Comparison of ENCODE assay signal across 1 cellular context in the genomic region with DNA sequence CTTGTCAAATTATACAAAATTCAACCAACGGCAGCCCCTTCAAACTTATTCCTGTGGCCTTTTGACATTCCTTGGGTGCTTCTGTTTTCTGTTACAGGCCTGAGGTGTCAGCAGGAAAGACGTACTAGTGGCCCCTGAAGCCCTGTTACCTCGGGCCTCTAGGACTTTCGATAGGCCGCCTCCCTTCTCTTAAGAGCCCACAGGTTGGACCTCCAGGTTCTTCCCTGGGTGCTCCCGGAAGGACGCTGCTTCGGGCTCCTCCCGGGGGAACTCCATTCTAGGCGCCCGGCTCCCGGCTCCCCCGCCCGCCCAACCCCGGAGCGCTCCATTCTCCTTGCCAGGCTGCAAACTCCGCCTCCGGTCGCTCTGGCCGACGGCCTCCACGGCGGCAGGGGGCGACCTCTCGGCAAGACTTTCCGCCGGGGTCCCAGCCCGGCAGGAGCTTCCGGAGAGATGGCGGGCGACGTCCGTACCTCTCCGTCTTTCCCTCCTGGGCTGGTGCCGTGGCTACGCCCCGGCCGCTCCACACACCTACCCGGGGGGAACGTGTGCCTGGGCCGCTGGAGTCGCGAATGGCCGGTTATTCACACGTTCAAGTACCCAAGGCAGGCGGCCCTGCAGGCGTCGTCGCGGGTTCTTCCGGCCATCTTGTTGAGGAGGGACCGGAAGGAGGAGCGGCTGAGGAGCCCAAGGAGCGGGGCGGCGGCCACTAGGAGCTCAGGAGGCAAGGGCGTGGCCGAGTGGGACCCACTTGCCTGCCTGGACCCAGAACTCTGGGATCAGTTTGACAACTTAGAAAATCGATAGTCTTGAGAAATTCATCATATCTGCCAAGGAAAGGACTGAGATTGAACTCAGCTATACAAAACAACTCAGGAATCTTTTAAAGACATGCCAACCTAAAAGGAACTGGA.
TF ChIP-seq lines count a peak whose summit lies in the region.

No MANE protein-coding gene starts in this region.

TF ChIP-seq in K562, 482 proteins besides CTCF, POLR2A, EP300 and RAD21 (continued from another document and continues in another):
- TF ChIP-seq, protein P1, sequence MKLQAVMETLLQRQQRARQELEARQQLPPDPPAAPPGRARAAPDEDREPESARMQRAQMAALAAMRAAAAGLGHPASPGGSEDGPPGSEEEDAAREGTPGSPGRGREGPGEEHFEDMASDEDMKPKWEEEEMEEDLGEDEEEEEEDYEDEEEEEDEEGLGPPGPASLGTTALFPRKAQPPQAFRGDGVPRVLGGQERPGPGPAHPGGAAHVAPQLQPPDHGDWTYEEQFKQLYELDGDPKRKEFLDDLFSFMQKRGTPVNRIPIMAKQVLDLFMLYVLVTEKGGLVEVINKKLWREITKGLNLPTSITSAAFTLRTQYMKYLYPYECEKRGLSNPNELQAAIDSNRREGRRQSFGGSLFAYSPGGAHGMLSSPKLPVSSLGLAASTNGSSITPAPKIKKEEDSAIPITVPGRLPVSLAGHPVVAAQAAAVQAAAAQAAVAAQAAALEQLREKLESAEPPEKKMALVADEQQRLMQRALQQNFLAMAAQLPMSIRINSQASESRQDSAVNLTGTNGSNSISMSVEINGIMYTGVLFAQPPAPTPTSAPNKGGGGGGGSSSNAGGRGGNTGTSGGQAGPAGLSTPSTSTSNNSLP (IDR thresholded peaks at IDR 0.05; ENCODE audit: borderline replicate concordance, low read depth, low read length), result no peak
- TF ChIP-seq MIER1 (IDR thresholded peaks at IDR 0.05; ENCODE audit: low read depth), result 0 out of 2 replicates have a peak, but pooled peaks have one; percentile 59
- TF ChIP-seq, protein P2, sequence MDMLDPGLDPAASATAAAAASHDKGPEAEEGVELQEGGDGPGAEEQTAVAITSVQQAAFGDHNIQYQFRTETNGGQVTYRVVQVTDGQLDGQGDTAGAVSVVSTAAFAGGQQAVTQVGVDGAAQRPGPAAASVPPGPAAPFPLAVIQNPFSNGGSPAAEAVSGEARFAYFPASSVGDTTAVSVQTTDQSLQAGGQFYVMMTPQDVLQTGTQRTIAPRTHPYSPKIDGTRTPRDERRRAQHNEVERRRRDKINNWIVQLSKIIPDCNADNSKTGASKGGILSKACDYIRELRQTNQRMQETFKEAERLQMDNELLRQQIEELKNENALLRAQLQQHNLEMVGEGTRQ (CRISPR knock-in tag; IDR thresholded peaks at IDR 0.05), result no peak
- TF ChIP-seq SMARCA5 (IDR thresholded peaks at IDR 0.05), result no peak
- TF ChIP-seq, protein P3, sequence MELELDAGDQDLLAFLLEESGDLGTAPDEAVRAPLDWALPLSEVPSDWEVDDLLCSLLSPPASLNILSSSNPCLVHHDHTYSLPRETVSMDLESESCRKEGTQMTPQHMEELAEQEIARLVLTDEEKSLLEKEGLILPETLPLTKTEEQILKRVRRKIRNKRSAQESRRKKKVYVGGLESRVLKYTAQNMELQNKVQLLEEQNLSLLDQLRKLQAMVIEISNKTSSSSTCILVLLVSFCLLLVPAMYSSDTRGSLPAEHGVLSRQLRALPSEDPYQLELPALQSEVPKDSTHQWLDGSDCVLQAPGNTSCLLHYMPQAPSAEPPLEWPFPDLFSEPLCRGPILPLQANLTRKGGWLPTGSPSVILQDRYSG (tag; conservative IDR thresholded peaks at IDR 0.05; ENCODE audit: low read depth), result peak; percentile 92
- no peak for TF ChIP-seq MCM5 (IDR thresholded peaks at IDR 0.05; ENCODE audit: low read depth)
- TF ChIP-seq NFE2L1 (tag; IDR thresholded peaks at IDR 0.05; ENCODE audit: borderline replicate concordance, low read depth), result no peak
- no peak for TF ChIP-seq PCBP2 (IDR thresholded peaks at IDR 0.05; ENCODE audit: low read depth, low read length, poor library complexity, severe bottlenecking)
- no peak for TF ChIP-seq CREBBP (IDR thresholded peaks at IDR 0.05; ENCODE audit: low read depth, low read length)
- no peak for TF ChIP-seq ZKSCAN3 (CRISPR knock-in tag; IDR thresholded peaks at IDR 0.05)
- TF ChIP-seq HDAC1 (IDR thresholded peaks at IDR 0.05), result no peak
- no peak for TF ChIP-seq IRF2 (CRISPR knock-in tag; IDR thresholded peaks at IDR 0.05)
- TF ChIP-seq, protein P4, sequence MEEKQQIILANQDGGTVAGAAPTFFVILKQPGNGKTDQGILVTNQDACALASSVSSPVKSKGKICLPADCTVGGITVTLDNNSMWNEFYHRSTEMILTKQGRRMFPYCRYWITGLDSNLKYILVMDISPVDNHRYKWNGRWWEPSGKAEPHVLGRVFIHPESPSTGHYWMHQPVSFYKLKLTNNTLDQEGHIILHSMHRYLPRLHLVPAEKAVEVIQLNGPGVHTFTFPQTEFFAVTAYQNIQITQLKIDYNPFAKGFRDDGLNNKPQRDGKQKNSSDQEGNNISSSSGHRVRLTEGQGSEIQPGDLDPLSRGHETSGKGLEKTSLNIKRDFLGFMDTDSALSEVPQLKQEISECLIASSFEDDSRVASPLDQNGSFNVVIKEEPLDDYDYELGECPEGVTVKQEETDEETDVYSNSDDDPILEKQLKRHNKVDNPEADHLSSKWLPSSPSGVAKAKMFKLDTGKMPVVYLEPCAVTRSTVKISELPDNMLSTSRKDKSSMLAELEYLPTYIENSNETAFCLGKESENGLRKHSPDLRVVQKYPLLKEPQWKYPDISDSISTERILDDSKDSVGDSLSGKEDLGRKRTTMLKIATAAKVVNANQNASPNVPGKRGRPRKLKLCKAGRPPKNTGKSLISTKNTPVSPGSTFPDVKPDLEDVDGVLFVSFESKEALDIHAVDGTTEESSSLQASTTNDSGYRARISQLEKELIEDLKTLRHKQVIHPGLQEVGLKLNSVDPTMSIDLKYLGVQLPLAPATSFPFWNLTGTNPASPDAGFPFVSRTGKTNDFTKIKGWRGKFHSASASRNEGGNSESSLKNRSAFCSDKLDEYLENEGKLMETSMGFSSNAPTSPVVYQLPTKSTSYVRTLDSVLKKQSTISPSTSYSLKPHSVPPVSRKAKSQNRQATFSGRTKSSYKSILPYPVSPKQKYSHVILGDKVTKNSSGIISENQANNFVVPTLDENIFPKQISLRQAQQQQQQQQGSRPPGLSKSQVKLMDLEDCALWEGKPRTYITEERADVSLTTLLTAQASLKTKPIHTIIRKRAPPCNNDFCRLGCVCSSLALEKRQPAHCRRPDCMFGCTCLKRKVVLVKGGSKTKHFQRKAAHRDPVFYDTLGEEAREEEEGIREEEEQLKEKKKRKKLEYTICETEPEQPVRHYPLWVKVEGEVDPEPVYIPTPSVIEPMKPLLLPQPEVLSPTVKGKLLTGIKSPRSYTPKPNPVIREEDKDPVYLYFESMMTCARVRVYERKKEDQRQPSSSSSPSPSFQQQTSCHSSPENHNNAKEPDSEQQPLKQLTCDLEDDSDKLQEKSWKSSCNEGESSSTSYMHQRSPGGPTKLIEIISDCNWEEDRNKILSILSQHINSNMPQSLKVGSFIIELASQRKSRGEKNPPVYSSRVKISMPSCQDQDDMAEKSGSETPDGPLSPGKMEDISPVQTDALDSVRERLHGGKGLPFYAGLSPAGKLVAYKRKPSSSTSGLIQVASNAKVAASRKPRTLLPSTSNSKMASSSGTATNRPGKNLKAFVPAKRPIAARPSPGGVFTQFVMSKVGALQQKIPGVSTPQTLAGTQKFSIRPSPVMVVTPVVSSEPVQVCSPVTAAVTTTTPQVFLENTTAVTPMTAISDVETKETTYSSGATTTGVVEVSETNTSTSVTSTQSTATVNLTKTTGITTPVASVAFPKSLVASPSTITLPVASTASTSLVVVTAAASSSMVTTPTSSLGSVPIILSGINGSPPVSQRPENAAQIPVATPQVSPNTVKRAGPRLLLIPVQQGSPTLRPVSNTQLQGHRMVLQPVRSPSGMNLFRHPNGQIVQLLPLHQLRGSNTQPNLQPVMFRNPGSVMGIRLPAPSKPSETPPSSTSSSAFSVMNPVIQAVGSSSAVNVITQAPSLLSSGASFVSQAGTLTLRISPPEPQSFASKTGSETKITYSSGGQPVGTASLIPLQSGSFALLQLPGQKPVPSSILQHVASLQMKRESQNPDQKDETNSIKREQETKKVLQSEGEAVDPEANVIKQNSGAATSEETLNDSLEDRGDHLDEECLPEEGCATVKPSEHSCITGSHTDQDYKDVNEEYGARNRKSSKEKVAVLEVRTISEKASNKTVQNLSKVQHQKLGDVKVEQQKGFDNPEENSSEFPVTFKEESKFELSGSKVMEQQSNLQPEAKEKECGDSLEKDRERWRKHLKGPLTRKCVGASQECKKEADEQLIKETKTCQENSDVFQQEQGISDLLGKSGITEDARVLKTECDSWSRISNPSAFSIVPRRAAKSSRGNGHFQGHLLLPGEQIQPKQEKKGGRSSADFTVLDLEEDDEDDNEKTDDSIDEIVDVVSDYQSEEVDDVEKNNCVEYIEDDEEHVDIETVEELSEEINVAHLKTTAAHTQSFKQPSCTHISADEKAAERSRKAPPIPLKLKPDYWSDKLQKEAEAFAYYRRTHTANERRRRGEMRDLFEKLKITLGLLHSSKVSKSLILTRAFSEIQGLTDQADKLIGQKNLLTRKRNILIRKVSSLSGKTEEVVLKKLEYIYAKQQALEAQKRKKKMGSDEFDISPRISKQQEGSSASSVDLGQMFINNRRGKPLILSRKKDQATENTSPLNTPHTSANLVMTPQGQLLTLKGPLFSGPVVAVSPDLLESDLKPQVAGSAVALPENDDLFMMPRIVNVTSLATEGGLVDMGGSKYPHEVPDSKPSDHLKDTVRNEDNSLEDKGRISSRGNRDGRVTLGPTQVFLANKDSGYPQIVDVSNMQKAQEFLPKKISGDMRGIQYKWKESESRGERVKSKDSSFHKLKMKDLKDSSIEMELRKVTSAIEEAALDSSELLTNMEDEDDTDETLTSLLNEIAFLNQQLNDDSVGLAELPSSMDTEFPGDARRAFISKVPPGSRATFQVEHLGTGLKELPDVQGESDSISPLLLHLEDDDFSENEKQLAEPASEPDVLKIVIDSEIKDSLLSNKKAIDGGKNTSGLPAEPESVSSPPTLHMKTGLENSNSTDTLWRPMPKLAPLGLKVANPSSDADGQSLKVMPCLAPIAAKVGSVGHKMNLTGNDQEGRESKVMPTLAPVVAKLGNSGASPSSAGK (IDR thresholded peaks at IDR 0.05), result peak; percentile 97
- no peak for TF ChIP-seq JUNB (CRISPR knock-in tag; conservative IDR thresholded peaks at IDR 0.05)
- TF ChIP-seq BACH1 (tag; IDR thresholded peaks at IDR 0.05), result 0 out of 2 replicates have a peak, but pooled peaks have one; percentile 30
- TF ChIP-seq SNRNP70 (optimal IDR thresholded peaks at IDR 0.05; ENCODE audit: low read depth, low read length), result no peak
- TF ChIP-seq, protein P5, sequence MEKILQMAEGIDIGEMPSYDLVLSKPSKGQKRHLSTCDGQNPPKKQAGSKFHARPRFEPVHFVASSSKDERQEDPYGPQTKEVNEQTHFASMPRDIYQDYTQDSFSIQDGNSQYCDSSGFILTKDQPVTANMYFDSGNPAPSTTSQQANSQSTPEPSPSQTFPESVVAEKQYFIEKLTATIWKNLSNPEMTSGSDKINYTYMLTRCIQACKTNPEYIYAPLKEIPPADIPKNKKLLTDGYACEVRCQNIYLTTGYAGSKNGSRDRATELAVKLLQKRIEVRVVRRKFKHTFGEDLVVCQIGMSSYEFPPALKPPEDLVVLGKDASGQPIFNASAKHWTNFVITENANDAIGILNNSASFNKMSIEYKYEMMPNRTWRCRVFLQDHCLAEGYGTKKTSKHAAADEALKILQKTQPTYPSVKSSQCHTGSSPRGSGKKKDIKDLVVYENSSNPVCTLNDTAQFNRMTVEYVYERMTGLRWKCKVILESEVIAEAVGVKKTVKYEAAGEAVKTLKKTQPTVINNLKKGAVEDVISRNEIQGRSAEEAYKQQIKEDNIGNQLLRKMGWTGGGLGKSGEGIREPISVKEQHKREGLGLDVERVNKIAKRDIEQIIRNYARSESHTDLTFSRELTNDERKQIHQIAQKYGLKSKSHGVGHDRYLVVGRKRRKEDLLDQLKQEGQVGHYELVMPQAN (IDR thresholded peaks at IDR 0.05; ENCODE audit: borderline replicate concordance), result 0 out of 2 replicates have a peak, but pooled peaks have one; percentile 41
- TF ChIP-seq KDM2B (CRISPR knock-in tag; IDR thresholded peaks at IDR 0.05), result no peak
- TF ChIP-seq TBP (optimal IDR thresholded peaks at IDR 0.05; ENCODE audit: low read depth, low read length), result peak; percentile 83
- no peak for TF ChIP-seq EGR1 (conservative IDR thresholded peaks at IDR 0.05)
- TF ChIP-seq EP400 (IDR thresholded peaks at IDR 0.05), result peak; percentile 95
- no peak; the same call in 1 of the 2 replicates for TF ChIP-seq ZNF41 (CRISPR knock-in tag; conservative IDR thresholded peaks at IDR 0.05)
- TF ChIP-seq ZNF668 (CRISPR knock-in tag; IDR thresholded peaks at IDR 0.05), result no peak
- 0 out of 2 replicates have a peak, but pooled peaks have one; percentile 57 for TF ChIP-seq ZNF75A (CRISPR knock-in tag; IDR thresholded peaks at IDR 0.05)
- TF ChIP-seq TEAD4 (IDR thresholded peaks at IDR 0.05; ENCODE audit: low read length), result peak; percentile 30; the same call in 1 of the 2 replicates
- no peak for TF ChIP-seq TEAD4 (CRISPR knock-in tag; IDR thresholded peaks at IDR 0.05; ENCODE audit: borderline replicate concordance)
- TF ChIP-seq OTX1 (CRISPR knock-in tag; IDR thresholded peaks at IDR 0.05), result no peak
- TF ChIP-seq TCF7 (IDR thresholded peaks at IDR 0.05; ENCODE audit: borderline replicate concordance), result peak; percentile 54; the same call in 1 of the 2 replicates
- peak; percentile 98 for TF ChIP-seq NFRKB (IDR thresholded peaks at IDR 0.05; ENCODE audit: low read depth)
- TF ChIP-seq SETDB1 (IDR thresholded peaks at IDR 0.05; ENCODE audit: low read length), result no peak
- TF ChIP-seq, protein P6, sequence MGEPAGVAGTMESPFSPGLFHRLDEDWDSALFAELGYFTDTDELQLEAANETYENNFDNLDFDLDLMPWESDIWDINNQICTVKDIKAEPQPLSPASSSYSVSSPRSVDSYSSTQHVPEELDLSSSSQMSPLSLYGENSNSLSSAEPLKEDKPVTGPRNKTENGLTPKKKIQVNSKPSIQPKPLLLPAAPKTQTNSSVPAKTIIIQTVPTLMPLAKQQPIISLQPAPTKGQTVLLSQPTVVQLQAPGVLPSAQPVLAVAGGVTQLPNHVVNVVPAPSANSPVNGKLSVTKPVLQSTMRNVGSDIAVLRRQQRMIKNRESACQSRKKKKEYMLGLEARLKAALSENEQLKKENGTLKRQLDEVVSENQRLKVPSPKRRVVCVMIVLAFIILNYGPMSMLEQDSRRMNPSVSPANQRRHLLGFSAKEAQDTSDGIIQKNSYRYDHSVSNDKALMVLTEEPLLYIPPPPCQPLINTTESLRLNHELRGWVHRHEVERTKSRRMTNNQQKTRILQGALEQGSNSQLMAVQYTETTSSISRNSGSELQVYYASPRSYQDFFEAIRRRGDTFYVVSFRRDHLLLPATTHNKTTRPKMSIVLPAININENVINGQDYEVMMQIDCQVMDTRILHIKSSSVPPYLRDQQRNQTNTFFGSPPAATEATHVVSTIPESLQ (CRISPR knock-in tag; IDR thresholded peaks at IDR 0.05), result 0 out of 2 replicates have a peak, but pooled peaks have one; percentile 35
- TF ChIP-seq CREB1 (IDR thresholded peaks at IDR 0.05), result peak; percentile 56
- TF ChIP-seq CREB1 (CRISPR knock-in tag; IDR thresholded peaks at IDR 0.05), result peak; percentile 49; the same call in 1 of the 2 replicates
- no peak for TF ChIP-seq ZNF778 (CRISPR knock-in tag; IDR thresholded peaks at IDR 0.05)
- TF ChIP-seq SRSF3 (IDR thresholded peaks at IDR 0.05; ENCODE audit: insufficient read depth, low read length), result no peak
- TF ChIP-seq SMAD3 (CRISPR knock-in tag; conservative IDR thresholded peaks at IDR 0.05), result peak; percentile 73; the same call in 1 of the 2 replicates
- no peak for TF ChIP-seq ZC3H4 (CRISPR knock-in tag; IDR thresholded peaks at IDR 0.05; ENCODE audit: borderline replicate concordance)
- TF ChIP-seq TAF1 (IDR thresholded peaks at IDR 0.05; ENCODE audit: control insufficient read depth, extremely low read depth, insufficient read depth, low read length, severe bottlenecking), result peak; percentile 86
- peak; percentile 46; the same call in 1 of the 2 replicates for TF ChIP-seq NR2C2 (CRISPR knock-in tag; IDR thresholded peaks at IDR 0.05)
- TF ChIP-seq NR2C2 (tag; IDR thresholded peaks at IDR 0.05), result peak; percentile 73
- TF ChIP-seq ZFX (CRISPR knock-in tag; IDR thresholded peaks at IDR 0.05), result peak; percentile 86
- TF ChIP-seq STAT5B (CRISPR knock-in tag; IDR thresholded peaks at IDR 0.05), result no peak
- TF ChIP-seq FOXJ3 (CRISPR knock-in tag; IDR thresholded peaks at IDR 0.05), result no peak
